Comparison of ENCODE assay signal across 12 cellular contexts in the genomic region with DNA sequence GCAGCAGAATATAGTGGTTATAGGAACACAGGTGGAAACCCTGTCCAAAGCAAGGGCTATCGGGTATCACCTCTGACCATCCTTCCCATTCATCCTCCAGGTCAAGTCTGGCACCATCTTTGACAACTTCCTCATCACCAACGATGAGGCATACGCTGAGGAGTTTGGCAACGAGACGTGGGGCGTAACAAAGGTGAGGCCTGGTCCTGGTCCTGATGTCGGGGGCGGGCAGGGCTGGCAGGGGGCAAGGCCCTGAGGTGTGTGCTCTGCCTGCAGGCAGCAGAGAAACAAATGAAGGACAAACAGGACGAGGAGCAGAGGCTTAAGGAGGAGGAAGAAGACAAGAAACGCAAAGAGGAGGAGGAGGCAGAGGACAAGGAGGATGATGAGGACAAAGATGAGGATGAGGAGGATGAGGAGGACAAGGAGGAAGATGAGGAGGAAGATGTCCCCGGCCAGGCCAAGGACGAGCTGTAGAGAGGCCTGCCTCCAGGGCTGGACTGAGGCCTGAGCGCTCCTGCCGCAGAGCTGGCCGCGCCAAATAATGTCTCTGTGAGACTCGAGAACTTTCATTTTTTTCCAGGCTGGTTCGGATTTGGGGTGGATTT. TPM values are rescaled to one million over a fixed set of nuclear protein-coding genes. Genes with fewer than 3 reads are reported as not detected.
A peak's percentile ranks its signal among the peaks of the same experiment; 100 is the strongest.
DNase-seq lines count a peak whose midpoint lies in the region; ATAC-seq and TF ChIP-seq lines count a peak whose summit lies in the region.
"Had no signal": no experiment of that assay in that cellular context is flagged by ENCODE, and none has a peak within 500 bp of the region (broad histone marks: within the 10 kb centered on the region; RNA-seq: fewer than 3 reads in every experiment).

No MANE protein-coding gene starts in this region.

- no peak for ATAC-seq in left lobe of liver

- H3K9me3 ChIP-seq in DOHH2 (ENCODE audit: control insufficient read depth, insufficient read depth, low read length): no peaks in the 10 kb centered on the region
- no peaks in the 10 kb centered on the region for H3K9me3 ChIP-seq in hepatocyte (ENCODE audit: low read depth)
- no peaks in the 10 kb centered on the region for H3K9me3 ChIP-seq in vagina

- H4K20me1 ChIP-seq in DOHH2 (ENCODE audit: control insufficient read depth, insufficient read depth, low read depth, low read length) (peaks cover 22% of the 10 kb centered on the region), hepatocyte (ENCODE audit: insufficient read depth, poor library complexity, severe bottlenecking) (peaks cover 39% of the 10 kb centered on the region)

- H3K4me1 ChIP-seq in DOHH2 (ENCODE audit: control insufficient read depth, low read length) (peaks cover 66% of the 10 kb centered on the region), hepatocyte (ENCODE audit: insufficient read depth) (peaks cover 48% of the 10 kb centered on the region), vagina (peaks cover 83% of the 10 kb centered on the region)

- peak overlapping the region; percentile 48 for H3K4me2 ChIP-seq in DOHH2 (ENCODE audit: low read length)
- H3K4me2 ChIP-seq in hepatocyte: peak overlapping the region; percentile 21

- WGBS in hepatocyte (ENCODE audit: low lambda C conversion rate, missing lambda C conversion rate): 95% methylated on average over 15 of the region's 18 CpGs

- intact Hi-C loops in vagina (cut with DNase I): no loop called here

- no peaks in the 10 kb centered on the region for H3K27me3 ChIP-seq in DOHH2 (ENCODE audit: control insufficient read depth, low read length)
- no peaks in the 10 kb centered on the region for H3K27me3 ChIP-seq in hepatocyte
- no peaks in the 10 kb centered on the region for H3K27me3 ChIP-seq in vagina

- no peak overlapping the region for H2AFZ ChIP-seq in hepatocyte

- peak overlapping the region; percentile 93 for H3K27ac ChIP-seq in 22Rv1
- 0 out of 2 replicates have a peak overlapping the region, but pooled peaks have one; percentile 9 for H3K27ac ChIP-seq in DOHH2 (ENCODE audit: low read depth, low read length)
- H3K27ac ChIP-seq in VCaP: peak overlapping the region; percentile 96
- peak overlapping the region; percentile 88 for H3K27ac ChIP-seq in hepatocyte
- H3K27ac ChIP-seq in vagina: no peak overlapping the region

- H3K9me2 ChIP-seq in DOHH2 (replicated peaks; ENCODE audit: control insufficient read depth, low read length) (no peaks in the 10 kb centered on the region), hepatocyte (replicated peaks; ENCODE audit: insufficient read depth) (no peaks in the 10 kb centered on the region)

- H3K36me3 ChIP-seq in DOHH2 (ENCODE audit: control insufficient read depth, low read length) (peaks cover 92% of the 10 kb centered on the region), hepatocyte (replicated peaks; ENCODE audit: insufficient read depth, low read depth) (no peaks in the 10 kb centered on the region), vagina (peaks cover 0 to 65% of the 10 kb centered on the region in 2 donors)

- peak overlapping the region; percentile 31; the same call in 1 of the 2 replicates for H3K4me3 ChIP-seq in DOHH2 (ENCODE audit: low read length)
- H3K4me3 ChIP-seq in hepatocyte: no peak overlapping the region
- H3K4me3 ChIP-seq in vagina: no peak overlapping the region

- TF ChIP-seq POLR2A in vagina (IDR thresholded peaks at IDR 0.05): no peak

- DNase-seq in hepatocyte (ENCODE audit: low spot score): no peak
- DNase-seq in vagina (ENCODE audit: extremely low spot score in 2 of 2): no peak
- DNase-seq in activated CD4-positive, CD25-positive, alpha-beta regulatory T cell treated with anti-CD3 and anti-CD28 coated beads, Interleukin-2, amount 50 U/mL, for 72 hours: no peak
- DNase-seq in NCI-H1694 treated with DMSO at 0.1 percent for 48 hours (lab: John Stamatoyannopoulos, UW): no peak
- DNase-seq in left lobe of liver (ENCODE audit: low spot score): no peak
- DNase-seq: activated CD4-positive, alpha-beta T cell treated with anti-CD3 and anti-CD28 coated beads, Interleukin-2, amount 50 U/mL, for 48 hours; DMS 273 treated with DMSO at 0.1 percent for 48 hours; NCI-H1436 had no signal

- peaks cover 62% of the 10 kb centered on the region for H3K79me2 ChIP-seq in DOHH2 (ENCODE audit: control insufficient read depth, low read length)
- H3K79me2 ChIP-seq in hepatocyte: peaks cover 70% of the 10 kb centered on the region

- TF ChIP-seq CTCF in 22Rv1 (IDR thresholded peaks at IDR 0.05) (no peak), DOHH2 (IDR thresholded peaks at IDR 0.05; ENCODE audit: low read depth, low read length, poor library complexity, severe bottlenecking) (no peak), VCaP (conservative IDR thresholded peaks at IDR 0.05) (no peak), hepatocyte (IDR thresholded peaks at IDR 0.05; ENCODE audit: poor library complexity) (no peak), vagina (IDR thresholded peaks at IDR 0.05) (no peak)

- H3F3A ChIP-seq in DOHH2 (ENCODE audit: control insufficient read depth, insufficient read depth): peaks cover 67% of the 10 kb centered on the region

RNA-seq across cellular contexts. Expression of a gene that starts 2.1 kb away (rescaled TPM):
- total RNA-seq in hepatocyte (64.5 and 65.8 TPM in 2 replicates), vagina (85.9 TPM), left lobe of liver (42.6 TPM)
- polyA plus RNA-seq in hepatocyte: 130 and 140 TPM in 2 replicates

RNA-seq across cellular contexts. Expression of a gene that starts 5.1 kb away (rescaled TPM):
- total RNA-seq in hepatocyte: 1,414 and 1,442 TPM in 2 replicates
- 915 and 922 TPM in 2 replicates for polyA plus RNA-seq in hepatocyte
- 303 TPM for total RNA-seq in vagina
- total RNA-seq in left lobe of liver: 1,041 TPM

RNA-seq across cellular contexts. Expression of a gene that starts 10.0 kb away (rescaled TPM):
- total RNA-seq in hepatocyte: 36.2 and 45.6 TPM in 2 replicates
- polyA plus RNA-seq in hepatocyte: 86.5 and 95.3 TPM in 2 replicates
- 44.2 TPM for total RNA-seq in vagina
- 34.2 TPM for total RNA-seq in left lobe of liver

RNA-seq across cellular contexts. Expression of a gene that starts 13.5 kb away (rescaled TPM):
- total RNA-seq in hepatocyte (21.0 and 27.2 TPM in 2 replicates), vagina (80.3 TPM), left lobe of liver (12.0 TPM)
- polyA plus RNA-seq in hepatocyte: 106 and 109 TPM in 2 replicates

RNA-seq across cellular contexts. Expression of a gene that starts 24.4 kb away (rescaled TPM):
- total RNA-seq in hepatocyte (0.67 TPM in 1 of 2 replicates, not detected in the other), vagina (not detected), left lobe of liver (not detected)
- polyA plus RNA-seq in hepatocyte: 0.77 TPM in 1 of 2 replicates, not detected in the other
- total RNA-seq: cardiac septum had no signal
